8 cellular contexts compared by ENCODE assay signal in the genomic region with DNA sequence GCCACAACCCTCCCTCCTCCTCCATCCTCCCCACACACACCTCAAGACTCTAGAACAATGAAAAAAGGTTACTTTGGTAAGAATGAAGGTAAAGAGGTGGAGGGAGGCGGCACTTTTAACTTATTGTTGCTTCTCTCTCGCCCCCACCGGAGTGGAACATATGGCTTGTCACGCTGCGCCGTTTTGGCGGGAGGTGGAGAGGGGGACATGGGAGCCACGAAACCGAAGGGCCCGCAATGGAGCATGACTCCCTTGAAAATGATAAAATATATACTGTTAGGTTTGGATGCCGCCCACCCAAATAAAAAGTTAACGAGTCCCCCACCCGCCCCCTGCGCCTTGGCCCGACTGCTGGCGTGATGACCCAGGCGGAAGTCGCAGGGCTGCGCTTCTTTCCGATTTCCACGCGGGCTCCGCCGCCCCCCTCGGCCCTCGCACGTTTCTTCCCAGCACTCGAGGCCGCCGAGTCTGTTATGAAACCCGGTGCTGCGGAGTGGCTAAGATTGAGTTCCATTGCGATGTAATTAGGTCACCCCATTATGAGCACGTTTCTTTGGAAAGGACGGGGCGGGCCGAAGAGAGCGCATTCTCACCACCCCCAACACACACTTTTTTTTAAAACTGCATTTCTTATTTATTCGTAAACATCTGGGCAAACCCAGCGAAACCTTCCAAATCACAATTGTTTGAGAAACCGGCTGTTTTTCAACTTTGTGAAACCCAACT. TPM values are rescaled to one million over a fixed set of nuclear protein-coding genes. Genes with fewer than 3 reads are reported as not detected.
DNase-seq lines count a peak whose midpoint lies in the region; ATAC-seq and TF ChIP-seq lines count a peak whose summit lies in the region.

No MANE protein-coding gene starts in this region.

- H3K79me1 ChIP-seq in trophoblast cell (ENCODE audit: low read length): peaks cover 67% of the 10 kb centered on the region

- H3K14ac ChIP-seq in trophoblast cell (ENCODE audit: low read length): peak overlapping the region; percentile 96

- peak overlapping the region; percentile 67 for H2AFZ ChIP-seq in trophoblast cell (ENCODE audit: insufficient read depth, low read length, poor library complexity)

- H3K9me3 ChIP-seq in trophoblast cell (ENCODE audit: insufficient read depth, low read depth, low read length): no peaks in the 10 kb centered on the region

- H3K9ac ChIP-seq in trophoblast cell (ENCODE audit: low read length): peak overlapping the region; percentile 93

- POLR2A ChIA-PET in RWPE1 (lab: Yijun Ruan, JAX; ENCODE audit: low non-redundant PET): no interaction called here

- peak overlapping the region; percentile 99 for H4K91ac ChIP-seq in trophoblast cell (ENCODE audit: low read depth, low read length)

- H2AK5ac ChIP-seq in trophoblast cell (ENCODE audit: low read length): peak overlapping the region; percentile 77

- H3K36me3 ChIP-seq in trophoblast cell (ENCODE audit: control insufficient read depth in 1 of 2, insufficient read depth in 2 of 2, low read length in 2 of 2): peaks cover 22 to 23% of the 10 kb centered on the region in 2 experiments

- peaks cover 58% of the 10 kb centered on the region for H3K79me2 ChIP-seq in trophoblast cell (ENCODE audit: control insufficient read depth, insufficient read depth, low read length, poor library complexity)

- intact Hi-C loops in head of caudate nucleus (cut with DNase I): loop anchor here (10.0 kb wide), 1 partner anchor 169 kb away; no protein-coding TSS in a partner anchor

- H3K27ac ChIP-seq in RWPE1 (peak overlapping the region; percentile 99), trophoblast cell (ENCODE audit: low read depth, low read length) (peak overlapping the region; percentile 100)

- peak overlapping the region; percentile 94 for H3K4ac ChIP-seq in trophoblast cell (ENCODE audit: low read depth, low read length)

- H2BK120ac ChIP-seq in trophoblast cell (ENCODE audit: insufficient read depth, low read length, poor library complexity): peak overlapping the region; percentile 94

- H4K12ac ChIP-seq in trophoblast cell (ENCODE audit: low read depth, low read length): peak overlapping the region; percentile 58

- H2BK5ac ChIP-seq in trophoblast cell (ENCODE audit: low read depth, low read length, poor library complexity): peak overlapping the region; percentile 99

- no peaks in the 10 kb centered on the region for H3K27me3 ChIP-seq in trophoblast cell (ENCODE audit: insufficient read depth, low read length)

- peak overlapping the region; percentile 80 for H4K8ac ChIP-seq in trophoblast cell (ENCODE audit: low read depth, low read length)

- peak overlapping the region; percentile 61 for H2BK12ac ChIP-seq in trophoblast cell (ENCODE audit: low read length)

- no CpG with 5 or more reads among the region's 41 CpGs for WGBS in trophoblast cell (ENCODE audit: extremely low coverage, insufficient coverage, insufficient read length)

- no peak for ATAC-seq in GM21381 (IDR thresholded peaks at IDR 0.05; ENCODE audit: unreplicated experiment)

- DNase-seq in NK-92 treated with Interleukin-12 subunit alpha and Interleukin-12 subunit beta, amount 100 ng/mL, for 24 hours (lab: John Stamatoyannopoulos, UW): peak; percentile 82
- DNase-seq in NK-92 (lab: John Stamatoyannopoulos, UW; ENCODE audit: unreplicated experiment): no peak
- DNase-seq in RWPE1 (ENCODE audit: low spot score): peak; percentile 81
- peak; percentile 86 for DNase-seq in activated naive CD4-positive, alpha-beta T cell treated with anti-CD3 and anti-CD28 coated beads, Interleukin-2, amount 50 U/mL, for 16 hours
- DNase-seq in head of caudate nucleus: peak in 35 of 42 donors; percentile 37 to 79 (median 60)
- DNase-seq in trophoblast cell: peak; percentile 88 to 90
- peak; percentile 92 for DNase-seq in ureter (ENCODE audit: low spot score)

- H3K4me1 ChIP-seq in trophoblast cell (ENCODE audit: control insufficient read depth in 1 of 2, insufficient read depth in 2 of 2, low read length in 2 of 2): peaks cover 18 to 20% of the 10 kb centered on the region in 2 experiments

- peak overlapping the region; percentile 78 for H3K4me2 ChIP-seq in trophoblast cell (ENCODE audit: low read length)

- no peak for TF ChIP-seq CTCF in RWPE1 (conservative IDR thresholded peaks at IDR 0.05; ENCODE audit: low read depth)

- H3K18ac ChIP-seq in trophoblast cell (ENCODE audit: low read length): peak overlapping the region; percentile 98

- H3K4me3 ChIP-seq in trophoblast cell (ENCODE audit: low read depth, low read length): peak overlapping the region; percentile 64

- no peak overlapping the region for H3K23ac ChIP-seq in trophoblast cell (ENCODE audit: low read length)

- CTCF ChIA-PET in RWPE1 (lab: Yijun Ruan, JAX): interaction anchor here (1.0 kb wide), 1 partner anchor 22 kb away, joined by 4 read pairs; no protein-coding TSS in a partner anchor

RNA-seq across cellular contexts. Expression of a gene that starts 1.4 kb away (rescaled TPM):
- polyA plus RNA-seq in trophoblast cell (2013): 487 and 493 TPM in 2 replicates
- 393 TPM for total RNA-seq in ureter
